20 cellular contexts compared by ENCODE assay signal in the genomic region with DNA sequence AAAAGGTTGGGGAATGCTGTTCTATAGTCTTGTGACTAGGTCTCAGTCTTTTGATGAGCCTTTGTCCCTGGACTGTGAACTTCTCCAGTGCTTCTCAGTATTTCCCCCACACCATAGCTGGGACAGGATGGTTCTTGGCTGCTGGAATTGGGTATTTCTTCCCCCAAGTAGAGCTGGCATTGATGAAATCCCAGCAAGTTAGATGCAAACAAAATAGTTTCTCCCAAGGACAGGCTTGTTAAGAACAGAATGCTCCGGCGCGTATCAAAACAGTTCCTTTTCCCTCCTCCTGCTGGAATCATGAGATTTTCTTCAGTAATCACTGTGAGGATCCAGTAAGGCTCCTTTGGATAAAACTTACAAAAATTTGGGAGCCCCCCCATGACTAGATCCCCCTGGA.
"Had no signal": no experiment of that assay in that cellular context is flagged by ENCODE, and none has a peak within 500 bp of the region (broad histone marks: within the 10 kb centered on the region; RNA-seq: fewer than 3 reads in every experiment).

No MANE protein-coding gene starts in this region.

- H3K36me3 ChIP-seq: brain microvascular endothelial cell, neural progenitor cell, right lobe of liver, uterus had no signal

- H3K4me1 ChIP-seq: neural progenitor cell, tibial nerve, uterus had no signal

- H3K36me3 Mint-ChIP-seq: stimulated activated effector memory CD8-positive, alpha-beta T cell treated with anti-CD3 and anti-CD28 coated beads, Interleukin-12 subunit alpha, Interleukin-12 subunit beta, amount 100 ng/mL, for 72 hours had no signal

- H3K27ac Mint-ChIP-seq: activated CD4-positive, alpha-beta memory T cell treated with anti-CD3 and anti-CD28 coated beads for 36 hours; activated CD4-positive, alpha-beta T cell treated with anti-CD3 and anti-CD28 coated beads for 36 hours; activated naive CD8-positive, alpha-beta T cell treated with anti-CD3 and anti-CD28 coated beads, Interleukin-2, amount 10 ng/mL, durations not matched to agents 7 days and 5 days; activated T-cell treated with anti-CD3 and anti-CD28 coated beads, Interleukin-2, amount 50 U/mL, for 24 hours; activated T-helper 2 cell treated with anti-CD3 and anti-CD28 coated beads, Interferon-gamma antibody, Interleukin-2, Interleukin-4, amounts not matched to agents 10 μg/mL and 5 μg/mL and 100 μg/mL, durations not matched to agents 14 hours and 24 hours and 36 hours; naive B cell; neural progenitor cell; stimulated activated effector memory CD8-positive, alpha-beta T cell treated with anti-CD3 and anti-CD28 coated beads, Interleukin-12 subunit alpha, Interleukin-12 subunit beta, amount 100 ng/mL, for 72 hours had no signal

- H3K27ac ChIP-seq: brain microvascular endothelial cell, neural progenitor cell, right lobe of liver, tibial nerve had no signal

- H3K9me3 ChIP-seq: right lobe of liver, uterus had no signal

- H3K4me1 Mint-ChIP-seq: activated CD4-positive, alpha-beta T cell treated with anti-CD3 and anti-CD28 coated beads for 36 hours; activated naive CD8-positive, alpha-beta T cell treated with anti-CD3 and anti-CD28 coated beads, Interleukin-2, amount 10 ng/mL, durations not matched to agents 7 days and 5 days; neural progenitor cell; stimulated activated effector memory CD8-positive, alpha-beta T cell treated with anti-CD3 and anti-CD28 coated beads, Interleukin-12 subunit alpha, Interleukin-12 subunit beta, amount 100 ng/mL, for 72 hours had no signal

- H3K27me3 Mint-ChIP-seq: activated CD4-positive, alpha-beta memory T cell treated with anti-CD3 and anti-CD28 coated beads for 36 hours; activated CD4-positive, alpha-beta T cell treated with anti-CD3 and anti-CD28 coated beads for 36 hours; activated naive CD8-positive, alpha-beta T cell treated with anti-CD3 and anti-CD28 coated beads, Interleukin-2, amount 10 ng/mL, durations not matched to agents 7 days and 5 days; activated T-cell treated with anti-CD3 and anti-CD28 coated beads, Interleukin-2, amount 50 U/mL, for 24 hours; naive B cell had no signal

- H3K9ac ChIP-seq: neural progenitor cell had no signal

- DNase-seq: activated CD4-positive, alpha-beta memory T cell treated with anti-CD3 and anti-CD28 coated beads for 36 hours; activated CD4-positive, alpha-beta T cell treated with anti-CD3 and anti-CD28 coated beads for 36 hours; activated naive CD4-positive, alpha-beta T cell treated with Interleukin-2 at 50 U/mL for 16 hours; activated naive CD8-positive, alpha-beta T cell treated with anti-CD3 and anti-CD28 coated beads, Interleukin-2, amount 10 ng/mL, durations not matched to agents 7 days and 5 days; activated T-cell treated with anti-CD3 and anti-CD28 coated beads, Interleukin-2, amount 50 U/mL, for 24 hours; brain microvascular endothelial cell; central memory CD4-positive, alpha-beta T cell; hypothalamus; islet precursor cell; naive B cell; right lobe of liver; stimulated activated CD4-positive, alpha-beta T cell treated with anti-CD3 and anti-CD28 coated beads, Interleukin-4, amount 100 ng/mL, for 24 hours; uterus had no signal

- H3K9me3 Mint-ChIP-seq: activated CD4-positive, alpha-beta memory T cell treated with anti-CD3 and anti-CD28 coated beads for 36 hours; activated naive CD8-positive, alpha-beta T cell treated with anti-CD3 and anti-CD28 coated beads, Interleukin-2, amount 10 ng/mL, durations not matched to agents 7 days and 5 days; activated T-cell treated with anti-CD3 and anti-CD28 coated beads, Interleukin-2, amount 50 U/mL, for 24 hours; activated T-helper 2 cell treated with anti-CD3 and anti-CD28 coated beads, Interferon-gamma antibody, Interleukin-2, Interleukin-4, amounts not matched to agents 10 μg/mL and 5 μg/mL and 100 μg/mL, durations not matched to agents 14 hours and 24 hours and 36 hours; stimulated activated effector memory CD8-positive, alpha-beta T cell treated with anti-CD3 and anti-CD28 coated beads, Interleukin-12 subunit alpha, Interleukin-12 subunit beta, amount 100 ng/mL, for 72 hours had no signal

- H3K27me3 ChIP-seq: brain microvascular endothelial cell, neural progenitor cell, right lobe of liver, tibial nerve, uterus had no signal

- ATAC-seq: activated CD4-positive, alpha-beta T cell treated with anti-CD3 and anti-CD28 coated beads for 36 hours; esophagus mucosa; right lobe of liver; stimulated activated effector memory CD8-positive, alpha-beta T cell treated with anti-CD3 and anti-CD28 coated beads, Interleukin-12 subunit alpha, Interleukin-12 subunit beta, amount 100 ng/mL, for 72 hours had no signal

- H3K4me3 Mint-ChIP-seq: activated CD4-positive, alpha-beta memory T cell treated with anti-CD3 and anti-CD28 coated beads for 36 hours; activated CD4-positive, alpha-beta T cell treated with anti-CD3 and anti-CD28 coated beads for 36 hours; activated naive CD8-positive, alpha-beta T cell treated with anti-CD3 and anti-CD28 coated beads, Interleukin-2, amount 10 ng/mL, durations not matched to agents 7 days and 5 days; activated T-cell treated with anti-CD3 and anti-CD28 coated beads, Interleukin-2, amount 50 U/mL, for 24 hours; mesothelial cell of epicardium; naive B cell; neural progenitor cell; stimulated activated effector memory CD8-positive, alpha-beta T cell treated with anti-CD3 and anti-CD28 coated beads, Interleukin-12 subunit alpha, Interleukin-12 subunit beta, amount 100 ng/mL, for 72 hours had no signal

- H3K4me3 ChIP-seq: lung, neural progenitor cell, right lobe of liver, tibial nerve, uterus had no signal
